16 cellular contexts compared by ENCODE assay signal in the genomic region with DNA sequence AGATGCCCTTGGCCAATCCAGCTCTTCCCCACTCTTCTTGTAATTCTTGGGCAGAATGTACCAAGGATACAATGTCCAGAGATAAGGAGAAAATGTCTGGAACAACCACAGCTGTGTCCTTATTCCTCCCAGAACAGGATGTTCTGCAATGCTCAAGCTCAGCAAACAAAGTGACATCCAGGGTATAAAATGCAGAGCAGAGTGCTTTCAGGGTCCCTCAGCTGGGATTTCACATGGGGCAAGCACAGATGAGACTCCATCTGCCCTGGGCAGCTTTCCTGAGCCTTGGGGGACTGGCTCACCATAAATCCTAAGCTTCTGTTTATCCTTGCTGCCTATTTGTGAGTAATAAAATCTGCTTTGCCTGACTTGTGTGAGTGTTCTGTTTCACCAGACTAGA.
DNase-seq lines count a peak whose midpoint lies in the region; ATAC-seq and TF ChIP-seq lines count a peak whose summit lies in the region.
"Had no signal": no experiment of that assay in that cellular context is flagged by ENCODE, and none has a peak within 500 bp of the region (broad histone marks: within the 10 kb centered on the region; RNA-seq: fewer than 3 reads in every experiment).

No MANE protein-coding gene starts in this region.

- TF ChIP-seq CTCF in AG04450 (IDR thresholded peaks at IDR 0.05; ENCODE audit: low read depth, low read length) (no peak), psoas muscle (IDR thresholded peaks at IDR 0.05) (no peak)

- H3K9me3 ChIP-seq in AG04450 (ENCODE audit: control insufficient read depth, insufficient read depth, low read length), result peaks cover 8% of the 10 kb centered on the region
- H3K9me3 ChIP-seq in psoas muscle, result peaks cover 17% of the 10 kb centered on the region

- POLR2A ChIA-PET in AG04450 (lab: Yijun Ruan, JAX), result interaction anchor here (0.6 to 1.8 kb wide), 8 partner anchors 9 to 98 kb away, joined by 3 to 9 read pairs (median 5); no protein-coding TSS in a partner anchor

- DNase-seq in AG04450 (ENCODE audit: low read depth, low spot score) (no peak), amniotic epithelial cell (ENCODE audit: low read depth) (peak; percentile 99), left cardiac atrium (peak; percentile 59), psoas muscle (peak; percentile 65 to 87), superior temporal gyrus (ENCODE audit: extremely low spot score) (no peak), GM03348 (ENCODE audit: low spot score) (no peak), AG20443 (ENCODE audit: low spot score) (no peak)
- DNase-seq: ACHN; activated CD4-positive, alpha-beta T cell treated with anti-CD3 and anti-CD28 coated beads for 1 hour; cortex of kidney; EL; hypothalamus; naive B cell; NCI-H510A treated with DMSO at 0.1 percent for 48 hours had no signal

- CTCF ChIA-PET in AG04450 (lab: Charles Lee), result interaction anchor here (0.8 to 2.0 kb wide), 3 partner anchors 9 to 70 kb away, joined by 3 to 6 read pairs (median 4); no protein-coding TSS in a partner anchor

- no peaks in the 10 kb centered on the region for H3K27me3 ChIP-seq in AG04450 (ENCODE audit: control insufficient read depth, insufficient read depth, low read length)
- H3K27me3 ChIP-seq in psoas muscle (ENCODE audit: insufficient read depth in 3 of 3, low read length in 2 of 3), result no peaks in the 10 kb centered on the region

- H3K36me3 ChIP-seq in psoas muscle (ENCODE audit: insufficient read depth in 1 of 2, low read depth in 1 of 2), result no peaks in the 10 kb centered on the region

- H3K27ac ChIP-seq in AG04450 (ENCODE audit: low read depth, low read length) (peak overlapping the region; percentile 41), psoas muscle (no peak overlapping the region)

- H3K4me1 ChIP-seq in psoas muscle, result no peaks in the 10 kb centered on the region

- intact Hi-C loops in left cardiac atrium (cut with DNase I), result no loop called here
- intact Hi-C loops in psoas muscle (cut with DNase I), result no loop called here

- ATAC-seq in left cardiac atrium (peak; percentile 77 to 87), psoas muscle (peak in 3 of 4 donors; percentile 83 to 84 (median 83)), GM18873 (IDR thresholded peaks at IDR 0.05; ENCODE audit: low FRiP score, unreplicated experiment) (no peak)
- ATAC-seq: stimulated activated effector memory CD8-positive, alpha-beta T cell treated with anti-CD3 and anti-CD28 coated beads, Interleukin-12 subunit alpha, Interleukin-12 subunit beta, amount 100 ng/mL, for 72 hours had no signal

- H3K4me3 ChIP-seq in AG04450 (ENCODE audit: low read depth, low read length) (no peak overlapping the region), psoas muscle (no peak overlapping the region)

Comparison
In these comparisons a context has a peak if more than half of its experiments do, and no peak if none do; other contexts are left out.
1. DNase-seq: peak in amniotic epithelial cell (single experiment), left cardiac atrium (single experiment) and psoas muscle (2 of 2); none in AG04450 (single experiment), superior temporal gyrus (single experiment), GM03348 (single experiment) and AG20443 (single experiment).